In genomic region chr1:99808391-99809115, GRCh38 we compare ENCODE assay signal across 8 cellular contexts. TPM values are rescaled to one million over a fixed set of nuclear protein-coding genes. Genes with fewer than 3 reads are reported as not detected.
A peak's percentile ranks its signal among the peaks of the same experiment; 100 is the strongest.
DNase-seq lines count a peak whose midpoint lies in the region; ATAC-seq lines count a peak whose summit lies in the region.

No MANE protein-coding gene starts in this region.

- peak; percentile 90 for ATAC-seq in GM18907 (IDR thresholded peaks at IDR 0.05; ENCODE audit: unreplicated experiment)
- ATAC-seq in HG03095 (IDR thresholded peaks at IDR 0.05; ENCODE audit: unreplicated experiment), result peak; percentile 94

- H3K4me1 Mint-ChIP-seq in T-helper 2 cell treated with Interferon-gamma antibody and Interleukin-4, amounts not matched to agents 5 μg/mL and 100 μg/mL, for 36 hours (ENCODE audit: low read depth), result peaks cover 7% of the 10 kb centered on the region

- H3K4me1 ChIP-seq in urinary bladder (ENCODE audit: insufficient read depth), result no peaks in the 10 kb centered on the region

- peak overlapping the region; percentile 16 for H3K4me3 Mint-ChIP-seq in T-helper 2 cell treated with Interferon-gamma antibody and Interleukin-4, amounts not matched to agents 5 μg/mL and 100 μg/mL, for 36 hours

- H3K27ac Mint-ChIP-seq in T-helper 2 cell treated with Interferon-gamma antibody and Interleukin-4, amounts not matched to agents 5 μg/mL and 100 μg/mL, for 36 hours, result no peak overlapping the region

- H3K27ac ChIP-seq in epithelial cell of prostate, result no peak overlapping the region
- H3K27ac ChIP-seq in urinary bladder (ENCODE audit: low read depth), result peak overlapping the region; percentile 79

- no peaks in the 10 kb centered on the region for H3K36me3 Mint-ChIP-seq in T-helper 2 cell treated with Interferon-gamma antibody and Interleukin-4, amounts not matched to agents 5 μg/mL and 100 μg/mL, for 36 hours (ENCODE audit: low read depth)

- peak; percentile 65 for DNase-seq in COLO829 (ENCODE audit: low spot score)
- DNase-seq in NCI-H1930 (lab: John Stamatoyannopoulos, UW), result peak; percentile 38 to 62
- peak; percentile 49 for DNase-seq in T-helper 2 cell treated with Interferon-gamma antibody and Interleukin-4, amounts not matched to agents 5 μg/mL and 100 μg/mL, for 36 hours (ENCODE audit: low spot score)
- peak; percentile 53 for DNase-seq in epithelial cell of prostate (ENCODE audit: low read depth, low spot score)
- DNase-seq in mucosa of gallbladder (ENCODE audit: low spot score), result peak; percentile 49

- peaks cover 12% of the 10 kb centered on the region for H3K27me3 Mint-ChIP-seq in T-helper 2 cell treated with Interferon-gamma antibody and Interleukin-4, amounts not matched to agents 5 μg/mL and 100 μg/mL, for 36 hours (ENCODE audit: low read depth)

- H3K4me3 ChIP-seq in urinary bladder (ENCODE audit: low read depth, low read length), result no peak overlapping the region

- WGBS in urinary bladder, result 6% methylated on average over 7 of the region's 7 CpGs

- H3K36me3 ChIP-seq in urinary bladder (ENCODE audit: insufficient read depth), result no peaks in the 10 kb centered on the region

- no peaks in the 10 kb centered on the region for H3K9me3 Mint-ChIP-seq in T-helper 2 cell treated with Interferon-gamma antibody and Interleukin-4, amounts not matched to agents 5 μg/mL and 100 μg/mL, for 36 hours

RNA-seq across cellular contexts. Expression of gene AGL, which starts 41.6 kb away (rescaled TPM):
- total RNA-seq in mucosa of gallbladder (13.9 TPM), urinary bladder (48.1 TPM)
- 16.1 TPM for polyA plus RNA-seq in urinary bladder

RNA-seq across cellular contexts. Expression of gene FRRS1, which starts 42.1 kb away (rescaled TPM):
- total RNA-seq in mucosa of gallbladder (22.5 TPM), urinary bladder (23.2 TPM)
- 3.4 TPM for polyA plus RNA-seq in urinary bladder
